Comparison of ENCODE assay signal across 8 cellular contexts in the genomic region with DNA sequence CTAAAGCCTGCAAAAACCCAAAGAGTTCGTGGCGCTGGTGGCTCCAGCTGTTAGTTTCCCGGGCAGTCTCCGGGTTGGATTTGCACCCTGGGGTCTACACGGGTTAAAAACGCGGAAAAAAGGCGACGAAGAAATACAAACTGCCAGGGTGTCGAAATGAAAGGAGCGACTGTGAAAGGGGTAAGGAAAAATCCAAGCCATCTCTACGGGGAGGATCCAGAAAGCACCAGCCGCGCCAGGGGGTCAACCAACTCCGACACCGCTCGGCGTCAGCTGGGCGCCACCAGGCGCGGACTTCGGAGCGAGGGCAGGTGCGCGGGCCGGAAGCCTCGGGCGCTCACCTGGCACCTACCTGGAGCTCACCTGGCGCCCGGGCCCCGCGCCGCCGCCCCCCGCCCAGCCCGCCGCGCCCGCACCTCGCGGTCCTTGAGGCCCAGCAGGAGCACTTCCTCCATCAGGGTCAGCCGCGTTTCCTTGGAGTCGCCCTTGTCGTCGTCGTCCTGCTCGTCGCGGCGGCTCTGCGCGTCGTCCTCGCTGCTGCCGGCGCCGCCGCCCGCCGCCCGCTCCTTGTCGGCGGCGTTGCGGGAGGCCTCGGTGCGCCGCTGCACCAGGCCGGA. TPM values are rescaled to one million over a fixed set of nuclear protein-coding genes. Genes with fewer than 3 reads are reported as not detected.
DNase-seq lines count a peak whose midpoint lies in the region; ATAC-seq and TF ChIP-seq lines count a peak whose summit lies in the region.

No MANE protein-coding gene starts in this region.

- DNase-seq in DMS 273 treated with DMSO at 0.1 percent for 48 hours (lab: John Stamatoyannopoulos, UW) (peak; percentile 38), HuH-7.5 (ENCODE audit: low spot score) (peak; percentile 43), OCI-M1 (lab: John Stamatoyannopoulos, UW) (peak; percentile 71), globus pallidus (ENCODE audit: low spot score) (peak; percentile 72), occipital lobe (lab: John Stamatoyannopoulos, UW) (peak; percentile 32), vagina (ENCODE audit: extremely low spot score in 2 of 2) (no peak)
- peak; percentile 39 for DNase-seq in activated naive CD4-positive, alpha-beta T cell treated with anti-CD3 and anti-CD28 coated beads, Interleukin-2, amount 50 U/mL, for 16 hours

- TF ChIP-seq POLR2A in vagina (IDR thresholded peaks at IDR 0.05), result no peak

- TF ChIP-seq CTCF in vagina (IDR thresholded peaks at IDR 0.05), result no peak

- peaks cover 43% of the 10 kb centered on the region for H3K4me1 ChIP-seq in vagina

- H3K9me3 ChIP-seq in vagina, result no peaks in the 10 kb centered on the region

- no peaks in the 10 kb centered on the region for H3K36me3 ChIP-seq in vagina

- ATAC-seq in GM21528 (IDR thresholded peaks at IDR 0.05; ENCODE audit: low FRiP score, unreplicated experiment), result peak; percentile 31

- H3K27me3 ChIP-seq in vagina, result no peaks in the 10 kb centered on the region

- peak overlapping the region; percentile 99 for H3K27ac ChIP-seq in vagina

- H3K4me3 ChIP-seq in vagina, result peak overlapping the region; percentile 80 to 83

- intact Hi-C loops in vagina (cut with DNase I), result no loop called here

RNA-seq across cellular contexts. Expression of a gene that starts 0.6 kb away (rescaled TPM):
- total RNA-seq in occipital lobe (69.7 TPM), vagina (78.8 TPM)

Comparison
In these comparisons a context has a peak if more than half of its experiments do, and no peak if none do; other contexts are left out.
1. DNase-seq: peak in DMS 273 treated with DMSO at 0.1 percent for 48 hours (single experiment), HuH-7.5 (single experiment), OCI-M1 (single experiment), activated naive CD4-positive, alpha-beta T cell treated with anti-CD3 and anti-CD28 coated beads, Interleukin-2, amount 50 U/mL, for 16 hours (single experiment), globus pallidus (single experiment) and occipital lobe (single experiment); none in vagina (0 of 2).